In the genomic region with DNA sequence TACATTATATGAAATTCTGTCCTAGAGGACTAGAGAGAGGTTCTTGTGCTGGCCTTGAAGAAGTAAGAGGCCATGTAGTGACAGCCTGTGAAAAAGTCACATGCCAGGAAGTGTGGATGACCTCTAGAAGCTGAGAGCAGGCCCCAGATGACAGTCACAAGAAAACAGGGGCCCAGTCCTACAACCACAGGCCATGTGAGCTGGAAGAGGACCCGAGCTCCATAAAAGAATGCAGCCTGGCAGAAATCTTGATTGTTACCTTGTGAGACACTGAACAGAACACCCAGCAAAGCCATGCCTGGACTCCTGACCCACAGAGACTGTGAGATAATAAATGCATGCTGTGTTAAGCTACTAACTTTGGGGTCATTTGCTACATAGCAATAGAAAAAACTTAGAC, we compare ENCODE assay signal across 1 cellular context.
TF ChIP-seq lines count a peak whose summit lies in the region.

No MANE protein-coding gene starts in this region.

TF ChIP-seq in SK-N-SH treated with all-trans-retinoic acid at 6 μM for 48 hours, 23 proteins besides CTCF, POLR2A, EP300 and RAD21 (continued from another document):
- TF ChIP-seq, protein P1, sequence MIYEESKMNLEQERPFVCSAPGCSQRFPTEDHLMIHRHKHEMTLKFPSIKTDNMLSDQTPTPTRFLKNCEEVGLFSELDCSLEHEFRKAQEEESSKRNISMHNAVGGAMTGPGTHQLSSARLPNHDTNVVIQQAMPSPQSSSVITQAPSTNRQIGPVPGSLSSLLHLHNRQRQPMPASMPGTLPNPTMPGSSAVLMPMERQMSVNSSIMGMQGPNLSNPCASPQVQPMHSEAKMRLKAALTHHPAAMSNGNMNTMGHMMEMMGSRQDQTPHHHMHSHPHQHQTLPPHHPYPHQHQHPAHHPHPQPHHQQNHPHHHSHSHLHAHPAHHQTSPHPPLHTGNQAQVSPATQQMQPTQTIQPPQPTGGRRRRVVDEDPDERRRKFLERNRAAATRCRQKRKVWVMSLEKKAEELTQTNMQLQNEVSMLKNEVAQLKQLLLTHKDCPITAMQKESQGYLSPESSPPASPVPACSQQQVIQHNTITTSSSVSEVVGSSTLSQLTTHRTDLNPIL (CRISPR knock-in tag; IDR thresholded peaks at IDR 0.05; ENCODE audit: low read depth) = no peak
- no peak for TF ChIP-seq PPARA (CRISPR knock-in tag; IDR thresholded peaks at IDR 0.05; ENCODE audit: borderline replicate concordance)
- TF ChIP-seq, protein P2, sequence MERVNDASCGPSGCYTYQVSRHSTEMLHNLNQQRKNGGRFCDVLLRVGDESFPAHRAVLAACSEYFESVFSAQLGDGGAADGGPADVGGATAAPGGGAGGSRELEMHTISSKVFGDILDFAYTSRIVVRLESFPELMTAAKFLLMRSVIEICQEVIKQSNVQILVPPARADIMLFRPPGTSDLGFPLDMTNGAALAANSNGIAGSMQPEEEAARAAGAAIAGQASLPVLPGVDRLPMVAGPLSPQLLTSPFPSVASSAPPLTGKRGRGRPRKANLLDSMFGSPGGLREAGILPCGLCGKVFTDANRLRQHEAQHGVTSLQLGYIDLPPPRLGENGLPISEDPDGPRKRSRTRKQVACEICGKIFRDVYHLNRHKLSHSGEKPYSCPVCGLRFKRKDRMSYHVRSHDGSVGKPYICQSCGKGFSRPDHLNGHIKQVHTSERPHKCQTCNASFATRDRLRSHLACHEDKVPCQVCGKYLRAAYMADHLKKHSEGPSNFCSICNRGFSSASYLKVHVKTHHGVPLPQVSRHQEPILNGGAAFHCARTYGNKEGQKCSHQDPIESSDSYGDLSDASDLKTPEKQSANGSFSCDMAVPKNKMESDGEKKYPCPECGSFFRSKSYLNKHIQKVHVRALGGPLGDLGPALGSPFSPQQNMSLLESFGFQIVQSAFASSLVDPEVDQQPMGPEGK (CRISPR knock-in tag; IDR thresholded peaks at IDR 0.05; ENCODE audit: borderline replicate concordance) = no peak
- TF ChIP-seq, protein P3, sequence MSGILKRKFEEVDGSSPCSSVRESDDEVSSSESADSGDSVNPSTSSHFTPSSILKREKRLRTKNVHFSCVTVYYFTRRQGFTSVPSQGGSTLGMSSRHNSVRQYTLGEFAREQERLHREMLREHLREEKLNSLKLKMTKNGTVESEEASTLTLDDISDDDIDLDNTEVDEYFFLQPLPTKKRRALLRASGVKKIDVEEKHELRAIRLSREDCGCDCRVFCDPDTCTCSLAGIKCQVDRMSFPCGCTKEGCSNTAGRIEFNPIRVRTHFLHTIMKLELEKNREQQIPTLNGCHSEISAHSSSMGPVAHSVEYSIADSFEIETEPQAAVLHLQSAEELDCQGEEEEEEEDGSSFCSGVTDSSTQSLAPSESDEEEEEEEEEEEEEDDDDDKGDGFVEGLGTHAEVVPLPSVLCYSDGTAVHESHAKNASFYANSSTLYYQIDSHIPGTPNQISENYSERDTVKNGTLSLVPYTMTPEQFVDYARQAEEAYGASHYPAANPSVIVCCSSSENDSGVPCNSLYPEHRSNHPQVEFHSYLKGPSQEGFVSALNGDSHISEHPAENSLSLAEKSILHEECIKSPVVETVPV (CRISPR knock-in tag; IDR thresholded peaks at IDR 0.05) = no peak
- no peak for TF ChIP-seq ZNF565 (CRISPR knock-in tag; conservative IDR thresholded peaks at IDR 0.05; ENCODE audit: low read depth)
- TF ChIP-seq ARNTL (CRISPR knock-in tag; IDR thresholded peaks at IDR 0.05; ENCODE audit: borderline replicate concordance, low read depth) = no peak
- no peak for TF ChIP-seq ZC3H10 (CRISPR knock-in tag; IDR thresholded peaks at IDR 0.05)
- no peak for TF ChIP-seq ZFP30 (CRISPR knock-in tag; IDR thresholded peaks at IDR 0.05)
- no peak for TF ChIP-seq BACH2 (CRISPR knock-in tag; IDR thresholded peaks at IDR 0.05; ENCODE audit: borderline replicate concordance)
- TF ChIP-seq, protein P4, sequence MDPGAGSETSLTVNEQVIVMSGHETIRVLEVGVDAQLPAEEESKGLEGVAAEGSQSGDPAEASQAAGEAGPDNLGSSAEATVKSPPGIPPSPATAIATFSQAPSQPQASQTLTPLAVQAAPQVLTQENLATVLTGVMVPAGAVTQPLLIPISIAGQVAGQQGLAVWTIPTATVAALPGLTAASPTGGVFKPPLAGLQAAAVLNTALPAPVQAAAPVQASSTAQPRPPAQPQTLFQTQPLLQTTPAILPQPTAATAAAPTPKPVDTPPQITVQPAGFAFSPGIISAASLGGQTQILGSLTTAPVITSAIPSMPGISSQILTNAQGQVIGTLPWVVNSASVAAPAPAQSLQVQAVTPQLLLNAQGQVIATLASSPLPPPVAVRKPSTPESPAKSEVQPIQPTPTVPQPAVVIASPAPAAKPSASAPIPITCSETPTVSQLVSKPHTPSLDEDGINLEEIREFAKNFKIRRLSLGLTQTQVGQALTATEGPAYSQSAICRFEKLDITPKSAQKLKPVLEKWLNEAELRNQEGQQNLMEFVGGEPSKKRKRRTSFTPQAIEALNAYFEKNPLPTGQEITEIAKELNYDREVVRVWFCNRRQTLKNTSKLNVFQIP (CRISPR knock-in tag; IDR thresholded peaks at IDR 0.05; ENCODE audit: borderline replicate concordance, low read depth) = no peak
- no peak for TF ChIP-seq RARB (CRISPR knock-in tag; IDR thresholded peaks at IDR 0.05)
- TF ChIP-seq TCF4 (CRISPR knock-in tag; IDR thresholded peaks at IDR 0.05; ENCODE audit: borderline replicate concordance) = no peak
- TF ChIP-seq, protein P5, sequence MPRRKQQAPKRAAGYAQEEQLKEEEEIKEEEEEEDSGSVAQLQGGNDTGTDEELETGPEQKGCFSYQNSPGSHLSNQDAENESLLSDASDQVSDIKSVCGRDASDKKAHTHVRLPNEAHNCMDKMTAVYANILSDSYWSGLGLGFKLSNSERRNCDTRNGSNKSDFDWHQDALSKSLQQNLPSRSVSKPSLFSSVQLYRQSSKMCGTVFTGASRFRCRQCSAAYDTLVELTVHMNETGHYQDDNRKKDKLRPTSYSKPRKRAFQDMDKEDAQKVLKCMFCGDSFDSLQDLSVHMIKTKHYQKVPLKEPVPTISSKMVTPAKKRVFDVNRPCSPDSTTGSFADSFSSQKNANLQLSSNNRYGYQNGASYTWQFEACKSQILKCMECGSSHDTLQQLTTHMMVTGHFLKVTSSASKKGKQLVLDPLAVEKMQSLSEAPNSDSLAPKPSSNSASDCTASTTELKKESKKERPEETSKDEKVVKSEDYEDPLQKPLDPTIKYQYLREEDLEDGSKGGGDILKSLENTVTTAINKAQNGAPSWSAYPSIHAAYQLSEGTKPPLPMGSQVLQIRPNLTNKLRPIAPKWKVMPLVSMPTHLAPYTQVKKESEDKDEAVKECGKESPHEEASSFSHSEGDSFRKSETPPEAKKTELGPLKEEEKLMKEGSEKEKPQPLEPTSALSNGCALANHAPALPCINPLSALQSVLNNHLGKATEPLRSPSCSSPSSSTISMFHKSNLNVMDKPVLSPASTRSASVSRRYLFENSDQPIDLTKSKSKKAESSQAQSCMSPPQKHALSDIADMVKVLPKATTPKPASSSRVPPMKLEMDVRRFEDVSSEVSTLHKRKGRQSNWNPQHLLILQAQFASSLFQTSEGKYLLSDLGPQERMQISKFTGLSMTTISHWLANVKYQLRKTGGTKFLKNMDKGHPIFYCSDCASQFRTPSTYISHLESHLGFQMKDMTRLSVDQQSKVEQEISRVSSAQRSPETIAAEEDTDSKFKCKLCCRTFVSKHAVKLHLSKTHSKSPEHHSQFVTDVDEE (CRISPR knock-in tag; IDR thresholded peaks at IDR 0.05) = no peak
- no peak for TF ChIP-seq ZFP3 (CRISPR knock-in tag; IDR thresholded peaks at IDR 0.05)
